ENCODE assay signal across 8 cellular contexts in the genomic region with DNA sequence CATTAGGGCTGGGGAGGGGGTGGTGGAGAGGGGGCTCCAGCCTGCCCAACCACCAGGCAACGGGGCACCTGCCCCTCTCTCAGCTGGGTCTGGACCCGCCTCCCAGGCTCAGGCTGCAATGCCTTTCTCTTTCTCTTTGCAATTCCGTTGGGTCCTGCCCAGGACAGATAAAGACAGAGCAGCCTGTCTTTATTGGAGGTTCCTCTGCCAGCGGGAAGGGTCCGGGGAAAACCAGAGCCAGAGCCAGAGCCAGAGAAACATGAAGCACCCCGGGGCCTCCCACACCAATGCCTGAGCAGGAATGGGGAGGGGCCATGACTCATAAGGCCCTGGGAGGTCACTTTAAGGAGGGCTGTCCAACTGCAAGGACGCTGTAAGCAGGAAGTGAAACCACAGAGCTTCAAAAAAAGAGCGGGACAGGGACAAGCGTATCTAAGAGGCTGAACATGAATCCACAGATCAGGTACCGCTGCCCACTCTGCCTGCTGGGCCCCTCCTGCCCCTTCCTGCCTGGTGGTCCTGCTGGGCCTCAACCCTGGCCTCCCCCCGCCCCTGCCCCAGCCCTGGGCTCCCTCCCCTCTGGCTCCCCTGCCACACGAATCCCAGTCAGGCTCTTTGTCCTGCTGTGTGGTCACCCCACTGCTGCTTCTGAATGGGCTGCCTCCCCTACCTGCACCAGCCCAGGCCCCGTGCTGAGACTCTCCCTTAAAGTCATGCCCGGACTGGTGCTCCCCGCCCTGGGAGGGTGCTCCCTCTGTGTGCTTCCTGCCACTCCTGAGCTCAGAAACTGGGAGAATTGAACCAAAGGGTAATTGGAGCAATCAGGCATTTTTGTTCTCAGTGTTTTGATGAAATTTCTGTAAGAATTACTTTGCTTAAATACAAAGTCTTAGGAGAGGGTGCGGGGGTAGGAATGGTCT. TPM values are rescaled to one million over a fixed set of nuclear protein-coding genes. Genes with fewer than 3 reads are reported as not detected.
DNase-seq lines count a peak whose midpoint lies in the region; ATAC-seq and TF ChIP-seq lines count a peak whose summit lies in the region.

TSS of gene APOBEC3B (plus strand) at position 340 of the 920 bp plus-strand sequence. CDS start at position 447, 107 bp downstream.

- peak within 1 kb of the TSS; percentile 84 for H3K27ac Mint-ChIP-seq in activated naive CD8-positive, alpha-beta T cell treated with anti-CD3 and anti-CD28 coated beads for 36 hours

- H3K36me3 Mint-ChIP-seq in activated naive CD8-positive, alpha-beta T cell treated with anti-CD3 and anti-CD28 coated beads for 36 hours = peaks cover 10% of the 10 kb centered on the region

- peak; percentile 84 for DNase-seq in AG04450 (ENCODE audit: low read depth, low spot score)
- peak; percentile 89 for DNase-seq in SKM-1 treated with dmso at 0.1 percent for 144 hours (lab: John Stamatoyannopoulos, UW; ENCODE audit: unreplicated experiment)
- DNase-seq in activated naive CD8-positive, alpha-beta T cell treated with anti-CD3 and anti-CD28 coated beads for 36 hours = peak; percentile 78
- DNase-seq in left cardiac atrium = peak; percentile 90
- peak; percentile 83 to 89 for DNase-seq in psoas muscle
- peak; percentile 90 for DNase-seq in ureter (ENCODE audit: low spot score)

- POLR2A ChIA-PET in AG04450 (lab: Yijun Ruan, JAX) = interaction anchor here (0.5 to 1.1 kb wide), 5 partner anchors 22 to 1259 kb away, joined by 3 to 4 read pairs (median 3); no protein-coding TSS in a partner anchor

- H3K27ac ChIP-seq in AG04450 (ENCODE audit: low read depth, low read length) (peak within 1 kb of the TSS; percentile 39), psoas muscle (no peak within 1 kb of the TSS)

- H3K9me3 Mint-ChIP-seq in activated naive CD8-positive, alpha-beta T cell treated with anti-CD3 and anti-CD28 coated beads for 36 hours = peaks cover 17% of the 10 kb centered on the region

- intact Hi-C loops in left cardiac atrium (cut with DNase I) = no loop called here
- intact Hi-C loops in psoas muscle (cut with DNase I) = no loop called here

- CTCF ChIA-PET in AG04450 (lab: Charles Lee) = interaction anchor here (0.7 to 3.0 kb wide), 5 partner anchors 9 to 113 kb away, joined by 3 to 11 read pairs (median 4); no protein-coding TSS in a partner anchor

- H3K27me3 Mint-ChIP-seq in activated naive CD8-positive, alpha-beta T cell treated with anti-CD3 and anti-CD28 coated beads for 36 hours = peaks cover 8% of the 10 kb centered on the region

- H3K4me1 Mint-ChIP-seq in activated naive CD8-positive, alpha-beta T cell treated with anti-CD3 and anti-CD28 coated beads for 36 hours = peaks cover 41% of the 10 kb centered on the region

- H3K4me1 ChIP-seq in psoas muscle = no peaks in the 10 kb centered on the region

- H3K27me3 ChIP-seq in AG04450 (ENCODE audit: control insufficient read depth, insufficient read depth, low read length) (no peaks in the 10 kb centered on the region), psoas muscle (ENCODE audit: insufficient read depth in 3 of 3, low read length in 2 of 3) (no peaks in the 10 kb centered on the region)

- no peaks in the 10 kb centered on the region for H3K36me3 ChIP-seq in psoas muscle (ENCODE audit: insufficient read depth in 1 of 2, low read depth in 1 of 2)

- H3K4me3 ChIP-seq in AG04450 (ENCODE audit: low read depth, low read length) = peak within 1 kb of the TSS; percentile 53
- peak within 1 kb of the TSS; percentile 56 for H3K4me3 ChIP-seq in psoas muscle

- H3K4me3 Mint-ChIP-seq in activated naive CD8-positive, alpha-beta T cell treated with anti-CD3 and anti-CD28 coated beads for 36 hours = peak within 1 kb of the TSS; percentile 62

- H3K9me3 ChIP-seq in AG04450 (ENCODE audit: control insufficient read depth, insufficient read depth, low read length) (peaks cover 10% of the 10 kb centered on the region), psoas muscle (no peaks in the 10 kb centered on the region)

- WGBS in psoas muscle, 3 donors = 9 to 12% (median 12%) methylated on average over 15 to 16 of the region's 16 CpGs

- peak; percentile 55 for ATAC-seq in GM18907 (IDR thresholded peaks at IDR 0.05; ENCODE audit: unreplicated experiment)
- ATAC-seq in HG03469 (IDR thresholded peaks at IDR 0.05; ENCODE audit: unreplicated experiment) = peak; percentile 32
- peak; percentile 98 to 99 for ATAC-seq in left cardiac atrium
- ATAC-seq in psoas muscle = peak; percentile 94 to 100 (median 98)

- no peak for TF ChIP-seq CTCF in AG04450 (IDR thresholded peaks at IDR 0.05; ENCODE audit: low read depth, low read length)
- no peak for TF ChIP-seq CTCF in psoas muscle (IDR thresholded peaks at IDR 0.05)

RNA-seq across cellular contexts. Expression of gene APOBEC3B, which starts in this region (rescaled TPM):
- polyA plus RNA-seq in AG04450 (2011; rRNA removed) (12.5 TPM in 2 replicates), psoas muscle (under 1 TPM; 0.15 to 0.57 (median 0.18) TPM)
- 11.4 and 12.7 TPM in 2 replicates for polyA minus RNA-seq in AG04450 (2011; rRNA and poly(A)+ RNA removed)
- total RNA-seq in activated naive CD8-positive, alpha-beta T cell treated with anti-CD3 and anti-CD28 coated beads for 36 hours = 1 to 10 TPM; 3.4 TPM
- total RNA-seq in left cardiac atrium (1 to 10 TPM; 1.5 to 1.6 TPM), psoas muscle (under 1 TPM in 2 of 4 donors, not detected in 2; 0.30 to 0.59 TPM), ureter (1.5 TPM)

Comparison
In these comparisons a context has a peak if more than half of its experiments do, and no peak if none do; other contexts are left out.
1. Peak in DNase-seq, ATAC-seq and H3K4me3 ChIP-seq in psoas muscle; RNA of the gene not detected or under 1 TPM.
2. ATAC-seq: peak in every context shown above with its lines; median percentile 98 in left cardiac atrium; 98 in psoas muscle; 55 in GM18907; 32 in HG03469.